1 cellular context compared by ENCODE assay signal in the genomic region with DNA sequence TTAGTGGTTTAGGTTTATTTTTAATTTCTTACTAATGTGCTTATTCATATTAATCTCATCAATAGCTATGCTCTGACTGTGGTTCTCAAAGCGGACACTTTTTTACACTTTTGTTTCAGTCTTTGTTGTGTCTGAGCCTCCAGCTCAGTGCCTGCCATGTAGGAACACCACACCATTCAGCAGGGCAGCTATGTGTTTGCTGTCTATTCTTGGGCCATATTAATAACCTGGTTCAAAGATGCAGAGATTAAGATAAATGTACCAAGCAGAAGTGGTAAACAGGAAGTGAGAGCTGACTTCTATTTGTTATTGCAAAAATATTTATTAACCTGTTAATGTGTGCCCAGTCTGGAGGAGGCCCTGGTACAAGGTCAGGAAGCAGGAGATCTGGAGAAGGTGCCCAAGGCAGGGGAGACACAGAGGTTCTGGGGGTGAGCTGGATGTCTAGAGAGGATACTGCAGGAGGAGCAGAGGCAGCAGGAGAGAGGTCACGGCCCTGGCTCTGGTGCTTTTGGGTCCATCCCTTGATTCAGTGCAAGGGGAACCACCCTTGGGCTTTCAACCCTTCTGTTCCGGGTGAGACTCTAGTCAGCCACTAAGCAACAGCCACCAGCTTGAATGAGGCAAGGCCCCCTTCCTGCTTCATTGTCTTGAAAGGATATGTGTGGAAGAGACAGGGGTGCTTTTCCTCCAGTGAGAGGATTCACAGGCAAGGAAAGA.
TF ChIP-seq lines count a peak whose summit lies in the region.

No MANE protein-coding gene starts in this region.

TF ChIP-seq in IMR-90, 13 proteins besides CTCF, POLR2A, EP300 and RAD21:
- TF ChIP-seq, protein P1, sequence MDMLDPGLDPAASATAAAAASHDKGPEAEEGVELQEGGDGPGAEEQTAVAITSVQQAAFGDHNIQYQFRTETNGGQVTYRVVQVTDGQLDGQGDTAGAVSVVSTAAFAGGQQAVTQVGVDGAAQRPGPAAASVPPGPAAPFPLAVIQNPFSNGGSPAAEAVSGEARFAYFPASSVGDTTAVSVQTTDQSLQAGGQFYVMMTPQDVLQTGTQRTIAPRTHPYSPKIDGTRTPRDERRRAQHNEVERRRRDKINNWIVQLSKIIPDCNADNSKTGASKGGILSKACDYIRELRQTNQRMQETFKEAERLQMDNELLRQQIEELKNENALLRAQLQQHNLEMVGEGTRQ (IDR thresholded peaks at IDR 0.05; ENCODE audit: low read depth, low read length): no peak
- TF ChIP-seq MAFK (IDR thresholded peaks at IDR 0.05; ENCODE audit: low read depth, low read length): no peak
- no peak for TF ChIP-seq SMC3 (IDR thresholded peaks at IDR 0.05; ENCODE audit: low read depth, low read length)
- TF ChIP-seq FOS (IDR thresholded peaks at IDR 0.05; ENCODE audit: low read depth, low read length): no peak
- no peak for TF ChIP-seq MAZ (IDR thresholded peaks at IDR 0.05; ENCODE audit: borderline replicate concordance, low read depth, low read length)
- TF ChIP-seq RCOR1 (IDR thresholded peaks at IDR 0.05; ENCODE audit: insufficient replicate concordance, low read length): no peak
- no peak for TF ChIP-seq CEBPB (IDR thresholded peaks at IDR 0.05; ENCODE audit: low read depth, low read length)
- TF ChIP-seq BHLHE40 (IDR thresholded peaks at IDR 0.05; ENCODE audit: low read depth, low read length): no peak
- TF ChIP-seq, protein P2, sequence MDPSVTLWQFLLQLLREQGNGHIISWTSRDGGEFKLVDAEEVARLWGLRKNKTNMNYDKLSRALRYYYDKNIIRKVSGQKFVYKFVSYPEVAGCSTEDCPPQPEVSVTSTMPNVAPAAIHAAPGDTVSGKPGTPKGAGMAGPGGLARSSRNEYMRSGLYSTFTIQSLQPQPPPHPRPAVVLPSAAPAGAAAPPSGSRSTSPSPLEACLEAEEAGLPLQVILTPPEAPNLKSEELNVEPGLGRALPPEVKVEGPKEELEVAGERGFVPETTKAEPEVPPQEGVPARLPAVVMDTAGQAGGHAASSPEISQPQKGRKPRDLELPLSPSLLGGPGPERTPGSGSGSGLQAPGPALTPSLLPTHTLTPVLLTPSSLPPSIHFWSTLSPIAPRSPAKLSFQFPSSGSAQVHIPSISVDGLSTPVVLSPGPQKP (IDR thresholded peaks at IDR 0.05; ENCODE audit: borderline replicate concordance, low read depth, low read length): no peak
